In genomic region chr1:228689255-228689654, GRCh38 we compare ENCODE assay signal across 19 cellular contexts. TPM values are rescaled to one million over a fixed set of nuclear protein-coding genes. Genes with fewer than 3 reads are reported as not detected.
A peak's percentile ranks its signal among the peaks of the same experiment; 100 is the strongest.
DNase-seq lines count a peak whose midpoint lies in the region; TF ChIP-seq lines count a peak whose summit lies in the region.
"Had no signal": no experiment of that assay in that cellular context is flagged by ENCODE, and none has a peak within 500 bp of the region (broad histone marks: within the 10 kb centered on the region; RNA-seq: fewer than 3 reads in every experiment).

No MANE protein-coding gene starts in this region.

- H3K9ac ChIP-seq in trophoblast cell (ENCODE audit: low read length) = no peak overlapping the region
- H3K9ac ChIP-seq: BLaER1 treated with 17β-estradiol and CSF1 and Interleukin-3, amounts not matched to agents 10 nM and 100 nM had no signal

- H2AK5ac ChIP-seq in trophoblast cell (ENCODE audit: low read length) = no peak overlapping the region

- H4K8ac ChIP-seq in trophoblast cell (ENCODE audit: low read depth, low read length) = no peak overlapping the region

- H2AFZ ChIP-seq in trophoblast cell (ENCODE audit: insufficient read depth, low read length, poor library complexity) = no peak overlapping the region

- CTCF ChIA-PET in A673 (lab: Charles Lee) = no interaction called here

- H3K4me2 ChIP-seq in trophoblast cell (ENCODE audit: low read length) = no peak overlapping the region
- H3K4me2 ChIP-seq: BLaER1 treated with 17β-estradiol and CSF1 and Interleukin-3, amounts not matched to agents 10 nM and 100 nM had no signal

- peaks cover 13% of the 10 kb centered on the region for H3K79me1 ChIP-seq in trophoblast cell (ENCODE audit: low read length)

- H2BK120ac ChIP-seq in trophoblast cell (ENCODE audit: insufficient read depth, low read length, poor library complexity) = no peak overlapping the region

- H3K18ac ChIP-seq in trophoblast cell (ENCODE audit: low read length) = no peak overlapping the region

- BruUV-seq in A673 (replicated peaks; lab: Mats Ljungman, UMichigan) = no TSS peak

- H3K27ac Mint-ChIP-seq in activated CD4-positive, alpha-beta T cell treated with anti-CD3 and anti-CD28 coated beads, Interleukin-2, amount 10 ng/mL, durations not matched to agents 24 days and 14 days = no peak overlapping the region
- H3K27ac Mint-ChIP-seq: B cell; CD4-positive, alpha-beta T cell; CD8-positive, alpha-beta T cell had no signal

- H3K4ac ChIP-seq in trophoblast cell (ENCODE audit: low read depth, low read length) = no peak overlapping the region

- no peak overlapping the region for H4K12ac ChIP-seq in trophoblast cell (ENCODE audit: low read depth, low read length)

- no peaks in the 10 kb centered on the region for H3K36me3 Mint-ChIP-seq in activated CD4-positive, alpha-beta T cell treated with anti-CD3 and anti-CD28 coated beads, Interleukin-2, amount 10 ng/mL, durations not matched to agents 24 days and 14 days (ENCODE audit: low read depth)
- H3K36me3 Mint-ChIP-seq: CD8-positive, alpha-beta T cell had no signal

- H3K4me1 ChIP-seq in trophoblast cell (ENCODE audit: control insufficient read depth in 1 of 2, insufficient read depth in 2 of 2, low read length in 2 of 2) = peaks cover 3 to 8% of the 10 kb centered on the region in 2 experiments
- no peaks in the 10 kb centered on the region for H3K4me1 ChIP-seq in A673 (ENCODE audit: insufficient read depth, low read length, poor library complexity, severe bottlenecking)
- H3K4me1 ChIP-seq: Caco-2 had no signal

- POLR2A ChIA-PET in A673 (lab: Charles Lee; ENCODE audit: low non-redundant PET) = no interaction called here

- no peaks in the 10 kb centered on the region for H3K9me3 Mint-ChIP-seq in activated CD4-positive, alpha-beta T cell treated with anti-CD3 and anti-CD28 coated beads, Interleukin-2, amount 10 ng/mL, durations not matched to agents 24 days and 14 days
- H3K9me3 Mint-ChIP-seq: CD4-positive, alpha-beta T cell; CD8-positive, alpha-beta T cell had no signal

- TF ChIP-seq CTCF in A673 (conservative IDR thresholded peaks at IDR 0.05; ENCODE audit: low read depth, low read length) = no peak

- no CpG with 5 or more reads among the region's 4 CpGs for WGBS in trophoblast cell (ENCODE audit: extremely low coverage, insufficient coverage, insufficient read length)

- H3K4me3 Mint-ChIP-seq in activated CD4-positive, alpha-beta T cell treated with anti-CD3 and anti-CD28 coated beads, Interleukin-2, amount 10 ng/mL, durations not matched to agents 24 days and 14 days = no peak overlapping the region
- H3K4me3 Mint-ChIP-seq: B cell; CD4-positive, alpha-beta T cell; CD8-positive, alpha-beta T cell had no signal

- H3K79me2 ChIP-seq in trophoblast cell (ENCODE audit: control insufficient read depth, insufficient read depth, low read length, poor library complexity) = no peaks in the 10 kb centered on the region

- no peaks in the 10 kb centered on the region for H3K4me1 Mint-ChIP-seq in activated CD4-positive, alpha-beta T cell treated with anti-CD3 and anti-CD28 coated beads, Interleukin-2, amount 10 ng/mL, durations not matched to agents 24 days and 14 days
- H3K4me1 Mint-ChIP-seq: B cell had no signal

- H3K14ac ChIP-seq in trophoblast cell (ENCODE audit: low read length) = no peak overlapping the region

- intact Hi-C loops in activated CD4-positive, alpha-beta T cell treated with anti-CD3 and anti-CD28 coated beads, Interleukin-2, amount 10 ng/mL, durations not matched to agents 24 days and 14 days (cut with micrococcal nuclease) = no loop called here
- intact Hi-C loops in A673 (cut with micrococcal nuclease; ENCODE audit: unreplicated experiment) = loop anchor here (10.0 kb wide), 1 partner anchor 536 kb away; no protein-coding TSS in a partner anchor
- intact Hi-C loops in head of caudate nucleus (cut with DNase I) = no loop called here

- DNase-seq in activated CD4-positive, alpha-beta T cell treated with anti-CD3 and anti-CD28 coated beads, Interleukin-2, amount 10 ng/mL, durations not matched to agents 24 days and 14 days = peak; percentile 47
- no peak for DNase-seq in activated CD4-positive, alpha-beta T cell treated with anti-CD3 and anti-CD28 coated beads, Interleukin-2, amount 50 U/mL, for 4 hours
- DNase-seq in RPMI8226 = peak; percentile 13
- DNase-seq in islet precursor cell = peak; percentile 44
- DNase-seq in trophoblast cell = no peak
- no peak for DNase-seq in cortex of kidney (lab: John Stamatoyannopoulos, UW)
- no peak for DNase-seq in A673 (ENCODE audit: low spot score)
- DNase-seq in head of caudate nucleus = no peak
- DNase-seq: 8988T; AML-193; Caco-2; Calu3; CD4-positive, alpha-beta T cell; CD8-positive, alpha-beta T cell; DMS79 treated with DMSO at 0.1 percent for 48 hours; GF-D8 had no signal

- H3K27me3 ChIP-seq in trophoblast cell (ENCODE audit: insufficient read depth, low read length) (no peaks in the 10 kb centered on the region), A673 (replicated peaks; ENCODE audit: insufficient read depth, low read depth, low read length, poor library complexity) (no peaks in the 10 kb centered on the region)
- H3K27me3 ChIP-seq: BLaER1 treated with 17β-estradiol and CSF1 and Interleukin-3, amounts not matched to agents 10 nM and 100 nM had no signal

- H3K4me3 ChIP-seq in trophoblast cell (ENCODE audit: low read depth, low read length) (no peak overlapping the region), A673 (ENCODE audit: low read depth, low read length, poor library complexity, severe bottlenecking) (no peak overlapping the region)
- H3K4me3 ChIP-seq: BLaER1 treated with 17β-estradiol and CSF1 and Interleukin-3, amounts not matched to agents 10 nM and 100 nM had no signal

- H4K91ac ChIP-seq in trophoblast cell (ENCODE audit: low read depth, low read length) = peak overlapping the region; percentile 66

- H3K36me3 ChIP-seq in trophoblast cell (ENCODE audit: control insufficient read depth in 1 of 2, insufficient read depth in 2 of 2, low read length in 2 of 2) (no peaks in the 10 kb centered on the region), A673 (ENCODE audit: insufficient read depth, low read length, poor library complexity, severe bottlenecking) (no peaks in the 10 kb centered on the region)
- H3K36me3 ChIP-seq: BLaER1 treated with 17β-estradiol and CSF1 and Interleukin-3, amounts not matched to agents 10 nM and 100 nM had no signal

- no peaks in the 10 kb centered on the region for H3K9me3 ChIP-seq in trophoblast cell (ENCODE audit: insufficient read depth, low read depth, low read length)
- H3K9me3 ChIP-seq in A673 (ENCODE audit: low read depth, low read length, poor library complexity, severe bottlenecking) = no peaks in the 10 kb centered on the region
- H3K9me3 ChIP-seq: BLaER1 treated with 17β-estradiol and CSF1 and Interleukin-3, amounts not matched to agents 10 nM and 100 nM; Caco-2 had no signal

- no peak overlapping the region for H2BK5ac ChIP-seq in trophoblast cell (ENCODE audit: low read depth, low read length, poor library complexity)

- H3K27me3 Mint-ChIP-seq in activated CD4-positive, alpha-beta T cell treated with anti-CD3 and anti-CD28 coated beads, Interleukin-2, amount 10 ng/mL, durations not matched to agents 24 days and 14 days = peaks cover 16% of the 10 kb centered on the region
- H3K27me3 Mint-ChIP-seq: CD4-positive, alpha-beta T cell had no signal

- H2BK12ac ChIP-seq in trophoblast cell (ENCODE audit: low read length) = no peak overlapping the region

- no peak overlapping the region for H3K23ac ChIP-seq in trophoblast cell (ENCODE audit: low read length)

- no peak overlapping the region for H3K27ac ChIP-seq in trophoblast cell (ENCODE audit: low read depth, low read length)
- no peak overlapping the region for H3K27ac ChIP-seq in A673 (ENCODE audit: low read depth, low read length, poor library complexity, severe bottlenecking)
- H3K27ac ChIP-seq: BLaER1 treated with 17β-estradiol and CSF1 and Interleukin-3, amounts not matched to agents 10 nM and 100 nM; C4-2B had no signal

RNA-seq across cellular contexts. Expression of gene RHOU, which starts 46.0 kb away (rescaled TPM):
- 0.51 and 0.69 TPM in 2 replicates for total RNA-seq in activated CD4-positive, alpha-beta T cell treated with anti-CD3 and anti-CD28 coated beads, Interleukin-2, amount 10 ng/mL, durations not matched to agents 24 days and 14 days
- polyA plus RNA-seq in trophoblast cell (2013) = 150 and 156 TPM in 2 replicates
- total RNA-seq in A673 (2021) = 1.2 and 1.8 TPM in 2 replicates
- total RNA-seq: B cell had no signal

Comparison
In these comparisons a context has a peak if more than half of its experiments do, and no peak if none do; other contexts are left out.
1. DNase-seq: peak in activated CD4-positive, alpha-beta T cell treated with anti-CD3 and anti-CD28 coated beads, Interleukin-2, amount 10 ng/mL, durations not matched to agents 24 days and 14 days (single experiment), RPMI8226 (single experiment) and islet precursor cell (single experiment); none in activated CD4-positive, alpha-beta T cell treated with anti-CD3 and anti-CD28 coated beads, Interleukin-2, amount 50 U/mL, for 4 hours (0 of 2), trophoblast cell (0 of 2), cortex of kidney (single experiment), A673 (single experiment) and head of caudate nucleus (0 of 42).